16 cellular contexts compared by ENCODE assay signal in genomic region chr5:32088214-32088613, GRCh38.
A peak's percentile ranks its signal among the peaks of the same experiment; 100 is the strongest.
DNase-seq lines count a peak whose midpoint lies in the region; ATAC-seq and TF ChIP-seq lines count a peak whose summit lies in the region.
"Had no signal": no experiment of that assay in that cellular context is flagged by ENCODE, and none has a peak within 500 bp of the region (broad histone marks: within the 10 kb centered on the region; RNA-seq: fewer than 3 reads in every experiment).

No MANE protein-coding gene starts in this region.

- no peak overlapping the region for H3K4me2 ChIP-seq in neuronal stem cell (ENCODE audit: insufficient read depth, low read length, poor library complexity, severe bottlenecking)
- H3K4me2 ChIP-seq: BLaER1 treated with 17β-estradiol and CSF1 and Interleukin-3, amounts not matched to agents 10 nM and 100 nM had no signal

- no peak overlapping the region for H4K8ac ChIP-seq in neuronal stem cell (ENCODE audit: low read depth, low read length)

- H3K27me3 ChIP-seq in right atrium auricular region (no peaks in the 10 kb centered on the region), heart right ventricle (no peaks in the 10 kb centered on the region), neuronal stem cell (ENCODE audit: control insufficient read depth in 3 of 3, insufficient read depth in 3 of 3, low read depth in 1 of 3, low read length in 3 of 3) (no peaks in the 10 kb centered on the region)
- H3K27me3 ChIP-seq: BLaER1 treated with 17β-estradiol and CSF1 and Interleukin-3, amounts not matched to agents 10 nM and 100 nM had no signal

- no peak overlapping the region for H4K91ac ChIP-seq in neuronal stem cell (ENCODE audit: low read depth, low read length, poor library complexity)

- H3K27ac ChIP-seq in right atrium auricular region (no peak overlapping the region), heart right ventricle (no peak overlapping the region), neuronal stem cell (replicated peaks; ENCODE audit: low read length) (no peak overlapping the region)
- H3K27ac ChIP-seq: BLaER1 treated with 17β-estradiol and CSF1 and Interleukin-3, amounts not matched to agents 10 nM and 100 nM had no signal

- no peak overlapping the region for H3K14ac ChIP-seq in neuronal stem cell (ENCODE audit: low read length)

- 83 to 84% methylated on average over 12 of the region's 12 CpGs for WGBS in heart right ventricle, 2 donors
- WGBS in neuronal stem cell (ENCODE audit: extremely low coverage in 2 of 2, insufficient read length in 2 of 2, insufficient replicate concordance in 1 of 2), 2 donors, result no CpG with 5 or more reads among the region's 12 CpGs

- intact Hi-C loops in heart right ventricle (cut with DNase I), result loop anchor here in 3 of 10 donors (10.0 kb wide), 3 partner anchors 263 to 523 kb away; no protein-coding TSS in a partner anchor

- H2AFZ ChIP-seq in neuronal stem cell (ENCODE audit: low read length), result no peak overlapping the region

- H3K9ac ChIP-seq in neuronal stem cell (ENCODE audit: low read depth, low read length, poor library complexity), result no peak overlapping the region
- H3K9ac ChIP-seq: BLaER1 treated with 17β-estradiol and CSF1 and Interleukin-3, amounts not matched to agents 10 nM and 100 nM had no signal

- H2BK120ac ChIP-seq in neuronal stem cell (ENCODE audit: low read depth, low read length), result no peak overlapping the region

- H3K27me3 Mint-ChIP-seq in endothelial cell (ENCODE audit: unreplicated experiment), result peaks cover 13% of the 10 kb centered on the region
- H3K27me3 Mint-ChIP-seq: CD4-positive, CD25-positive, alpha-beta regulatory T cell had no signal

- H3K4me1 ChIP-seq in right atrium auricular region (no peaks in the 10 kb centered on the region), heart right ventricle (peaks cover 0 to 14% (median 5%) of the 10 kb centered on the region in 9 donors), neuronal stem cell (ENCODE audit: control insufficient read depth in 2 of 2, insufficient read depth in 1 of 2, low read depth in 1 of 2, low read length in 2 of 2) (peaks cover 0 to 3% of the 10 kb centered on the region in 2 donors)

- no peak overlapping the region for H2AK5ac ChIP-seq in neuronal stem cell (ENCODE audit: low read depth, low read length)

- ATAC-seq in heart right ventricle (no peak), HG02759 (IDR thresholded peaks at IDR 0.05; ENCODE audit: unreplicated experiment) (no peak)

- H3K36me3 ChIP-seq in right atrium auricular region (peaks cover 44% of the 10 kb centered on the region), heart right ventricle (peaks cover 0 to 86% (median 12%) of the 10 kb centered on the region in 9 donors), neuronal stem cell (replicated peaks in 1 of 2; ENCODE audit: control insufficient read depth in 2 of 2, insufficient read depth in 2 of 2, low read length in 2 of 2) (peaks cover 0 to 2% of the 10 kb centered on the region in 2 donors)

- no peaks in the 10 kb centered on the region for H3K79me1 ChIP-seq in neuronal stem cell (ENCODE audit: low read depth, low read length)

- H3K4me1 Mint-ChIP-seq in endothelial cell (ENCODE audit: unreplicated experiment), result peaks cover 5% of the 10 kb centered on the region

- H2BK15ac ChIP-seq in neuronal stem cell (ENCODE audit: low read length), result no peak overlapping the region

- no peak overlapping the region for H3K18ac ChIP-seq in neuronal stem cell (ENCODE audit: low read length)

- no peak overlapping the region for H2BK12ac ChIP-seq in neuronal stem cell (ENCODE audit: low read length)

- peak; percentile 51 to 76 for DNase-seq in NCI-H524 (lab: John Stamatoyannopoulos, UW)
- no peak for DNase-seq in NCI-H524 treated with DMSO at 0.1 percent for 48 hours (lab: John Stamatoyannopoulos, UW)
- peak; percentile 50 for DNase-seq in right atrium auricular region (ENCODE audit: low spot score)
- DNase-seq in heart right ventricle, result no peak
- no peak for DNase-seq in endothelial cell (ENCODE audit: low spot score)
- no peak for DNase-seq in neuronal stem cell (ENCODE audit: low spot score)
- no peak for DNase-seq in DMS114 treated with DMSO at 0.1 percent for 48 hours (lab: John Stamatoyannopoulos, UW; ENCODE audit: unreplicated experiment)
- DNase-seq: ACHN; Calu3; CD4-positive, CD25-positive, alpha-beta regulatory T cell; DMS 273 treated with DMSO at 0.1 percent for 48 hours; GF-D8; GOT3; H9 had no signal

- no peaks in the 10 kb centered on the region for H3K9me3 Mint-ChIP-seq in endothelial cell (ENCODE audit: unreplicated experiment)
- H3K9me3 Mint-ChIP-seq: H9 had no signal

- H3K36me3 Mint-ChIP-seq in endothelial cell (ENCODE audit: low read depth, unreplicated experiment), result peaks cover 46% of the 10 kb centered on the region
- H3K36me3 Mint-ChIP-seq: CD4-positive, CD25-positive, alpha-beta regulatory T cell had no signal

- H3K4ac ChIP-seq in neuronal stem cell (ENCODE audit: low read length), result no peak overlapping the region

- H3K23ac ChIP-seq in neuronal stem cell (ENCODE audit: low read depth, low read length, poor library complexity), result peak overlapping the region; percentile 58

- TF ChIP-seq CTCF in right atrium auricular region (IDR thresholded peaks at IDR 0.05), result no peak
- TF ChIP-seq CTCF in heart right ventricle (IDR thresholded peaks at IDR 0.05), result no peak
- no peak for TF ChIP-seq CTCF in endothelial cell (IDR thresholded peaks at IDR 0.05; ENCODE audit: unreplicated experiment)

- H3K4me3 ChIP-seq in right atrium auricular region (no peak overlapping the region), heart right ventricle (no peak overlapping the region), neuronal stem cell (ENCODE audit: low read length in 2 of 2) (no peak overlapping the region)
- H3K4me3 ChIP-seq: BLaER1 treated with 17β-estradiol and CSF1 and Interleukin-3, amounts not matched to agents 10 nM and 100 nM had no signal

- H3K27ac Mint-ChIP-seq in endothelial cell (ENCODE audit: unreplicated experiment), result peak overlapping the region; percentile 30
- H3K27ac Mint-ChIP-seq: CD4-positive, CD25-positive, alpha-beta regulatory T cell had no signal

- H2BK5ac ChIP-seq in neuronal stem cell (ENCODE audit: low read length), result no peak overlapping the region

- peak overlapping the region; percentile 25 for H3K4me3 Mint-ChIP-seq in endothelial cell (ENCODE audit: unreplicated experiment)
- H3K4me3 Mint-ChIP-seq: CD4-positive, CD25-positive, alpha-beta regulatory T cell; H9 had no signal

- H3K9me3 ChIP-seq in right atrium auricular region, result no peaks in the 10 kb centered on the region
- H3K9me3 ChIP-seq in heart right ventricle, result no peaks in the 10 kb centered on the region
- H3K9me3 ChIP-seq in neuronal stem cell (replicated peaks in 1 of 2; ENCODE audit: control insufficient read depth in 2 of 2, insufficient read depth in 1 of 2, low read depth in 1 of 2, low read length in 2 of 2), result no peaks in the 10 kb centered on the region
- H3K9me3 ChIP-seq: BLaER1 treated with 17β-estradiol and CSF1 and Interleukin-3, amounts not matched to agents 10 nM and 100 nM had no signal

Comparison
In these comparisons a context has a peak if more than half of its experiments do, and no peak if none do; other contexts are left out.
1. DNase-seq: peak in NCI-H524 (2 of 2) and right atrium auricular region (single experiment); none in NCI-H524 treated with DMSO at 0.1 percent for 48 hours (single experiment), heart right ventricle (0 of 2), endothelial cell (single experiment), neuronal stem cell (single experiment) and DMS114 treated with DMSO at 0.1 percent for 48 hours (single experiment).